Comparison of ENCODE assay signal across 25 cellular contexts in genomic region chr13:39321578-39321977, GRCh38.
DNase-seq lines count a peak whose midpoint lies in the region; ATAC-seq and TF ChIP-seq lines count a peak whose summit lies in the region.
"Had no signal": no experiment of that assay in that cellular context is flagged by ENCODE, and none has a peak within 500 bp of the region (broad histone marks: within the 10 kb centered on the region; RNA-seq: fewer than 3 reads in every experiment).

No MANE protein-coding gene starts in this region.

- H3K9me3 Mint-ChIP-seq in MCF 10A (ENCODE audit: unreplicated experiment): no peaks in the 10 kb centered on the region
- H3K9me3 Mint-ChIP-seq in activated CD4-positive, alpha-beta T cell treated with anti-CD3 and anti-CD28 coated beads, Interleukin-2, amount 10 ng/mL, durations not matched to agents 7 days and 5 days: peaks cover 4% of the 10 kb centered on the region
- H3K9me3 Mint-ChIP-seq: T-cell had no signal

- no peak overlapping the region for H3K27ac ChIP-seq in breast epithelium
- no peak overlapping the region for H3K27ac ChIP-seq in lung (ENCODE audit: low read depth in 1 of 2, low read length in 1 of 2)
- H3K27ac ChIP-seq: BLaER1, prostate gland, spleen had no signal

- H3K27me3 Mint-ChIP-seq in MCF 10A (ENCODE audit: insufficient read depth, unreplicated experiment): peaks cover 11% of the 10 kb centered on the region
- peaks cover 3% of the 10 kb centered on the region for H3K27me3 Mint-ChIP-seq in activated CD4-positive, alpha-beta T cell treated with anti-CD3 and anti-CD28 coated beads, Interleukin-2, amount 10 ng/mL, durations not matched to agents 7 days and 5 days

- CTCF ChIA-PET in MCF 10A (lab: Yijun Ruan, JAX): no interaction called here
- CTCF ChIA-PET in activated CD4-positive, alpha-beta T cell treated with anti-CD3 and anti-CD28 coated beads, Interleukin-2, amount 10 ng/mL, durations not matched to agents 7 days and 5 days (lab: Charles Lee): interaction anchor here (1.0 kb wide), 1 partner anchor 16 kb away, joined by 3 read pairs; no protein-coding TSS in a partner anchor

- ATAC-seq in lung (ENCODE audit: insufficient read depth, low FRiP score): peak; percentile 47
- ATAC-seq: activated CD8-positive, alpha-beta memory T cell treated with anti-CD3 and anti-CD28 coated beads, Interleukin-2, amount 10 ng/mL, durations not matched to agents 7 days and 5 days; activated T-helper 17 cell treated with anti-CD3 and anti-CD28 coated beads, Interleukin-2, amount 50 U/mL, for 72 hours; HCT116; mucosa of descending colon; T-cell had no signal

- TF ChIP-seq POLR2A in breast epithelium (IDR thresholded peaks at IDR 0.05): no peak

- H3K4me1 Mint-ChIP-seq in MCF 10A (ENCODE audit: insufficient read depth, unreplicated experiment): no peaks in the 10 kb centered on the region
- H3K4me1 Mint-ChIP-seq in activated CD4-positive, alpha-beta T cell treated with anti-CD3 and anti-CD28 coated beads, Interleukin-2, amount 10 ng/mL, durations not matched to agents 7 days and 5 days: no peaks in the 10 kb centered on the region
- H3K4me1 Mint-ChIP-seq: activated CD8-positive, alpha-beta memory T cell treated with anti-CD3 and anti-CD28 coated beads, Interleukin-2, amount 10 ng/mL, durations not matched to agents 7 days and 5 days; activated naive CD8-positive, alpha-beta T cell treated with anti-CD3 and anti-CD28 coated beads, Interleukin-2, amount 10 ng/mL, durations not matched to agents 7 days and 5 days; activated T-helper 17 cell treated with anti-CD3 and anti-CD28 coated beads, Interleukin-2, amount 50 U/mL, for 72 hours; T-cell had no signal

- DNase-seq in MCF 10A (ENCODE audit: unreplicated experiment) (peak; percentile 57), breast epithelium (ENCODE audit: low spot score in 2 of 2) (no peak), fibroblast of the conjunctiva (ENCODE audit: low read depth) (peak; percentile 33), lung (ENCODE audit: low spot score) (no peak), NCI-H2081 (lab: John Stamatoyannopoulos, UW) (no peak), NCI-H748 treated with DMSO at 0.1 percent for 48 hours (lab: John Stamatoyannopoulos, UW) (no peak), NCI-H446 treated with DMSO at 0.1 percent for 48 hours (lab: John Stamatoyannopoulos, UW) (no peak)
- no peak for DNase-seq in activated CD4-positive, alpha-beta T cell treated with anti-CD3 and anti-CD28 coated beads, Interleukin-2, amount 10 ng/mL, durations not matched to agents 7 days and 5 days
- DNase-seq: activated CD4-positive, alpha-beta T cell treated with anti-CD3 and anti-CD28 coated beads for 4 hours; activated CD8-positive, alpha-beta memory T cell treated with anti-CD3 and anti-CD28 coated beads, Interleukin-2, amount 10 ng/mL, durations not matched to agents 7 days and 5 days; activated naive CD8-positive, alpha-beta T cell treated with anti-CD3 and anti-CD28 coated beads, Interleukin-2, amount 10 ng/mL, durations not matched to agents 7 days and 5 days; Calu3; dermis blood vessel endothelial cell; EL; Karpas-422; mucosa of descending colon; NCI-H1092 treated with DMSO at 0.1 percent for 48 hours; SHP77 treated with DMSO at 0.1 percent for 48 hours; spleen; stimulated activated CD4-positive, alpha-beta T cell treated with anti-CD3 and anti-CD28 coated beads, Interleukin-4, amount 100 ng/mL, for 24 hours; T-cell had no signal

- H3K27ac Mint-ChIP-seq in MCF 10A (ENCODE audit: low read depth, unreplicated experiment): no peak overlapping the region
- no peak overlapping the region for H3K27ac Mint-ChIP-seq in activated CD4-positive, alpha-beta T cell treated with anti-CD3 and anti-CD28 coated beads, Interleukin-2, amount 10 ng/mL, durations not matched to agents 7 days and 5 days
- H3K27ac Mint-ChIP-seq: activated CD8-positive, alpha-beta memory T cell treated with anti-CD3 and anti-CD28 coated beads, Interleukin-2, amount 10 ng/mL, durations not matched to agents 7 days and 5 days; activated naive CD8-positive, alpha-beta T cell treated with anti-CD3 and anti-CD28 coated beads, Interleukin-2, amount 10 ng/mL, durations not matched to agents 7 days and 5 days; activated T-helper 17 cell treated with anti-CD3 and anti-CD28 coated beads, Interleukin-2, amount 50 U/mL, for 72 hours; T-cell had no signal

- no peak overlapping the region for H3K4me3 ChIP-seq in breast epithelium
- H3K4me3 ChIP-seq in lung: no peak overlapping the region
- H3K4me3 ChIP-seq: BLaER1, mucosa of descending colon, prostate gland, spleen had no signal

- H3K36me3 Mint-ChIP-seq in MCF 10A (ENCODE audit: insufficient read depth, unreplicated experiment): no peaks in the 10 kb centered on the region
- no peaks in the 10 kb centered on the region for H3K36me3 Mint-ChIP-seq in activated CD4-positive, alpha-beta T cell treated with anti-CD3 and anti-CD28 coated beads, Interleukin-2, amount 10 ng/mL, durations not matched to agents 7 days and 5 days (ENCODE audit: low read depth)
- H3K36me3 Mint-ChIP-seq: activated CD8-positive, alpha-beta memory T cell treated with anti-CD3 and anti-CD28 coated beads, Interleukin-2, amount 10 ng/mL, durations not matched to agents 7 days and 5 days; activated naive CD8-positive, alpha-beta T cell treated with anti-CD3 and anti-CD28 coated beads, Interleukin-2, amount 10 ng/mL, durations not matched to agents 7 days and 5 days; T-cell had no signal

- H3K4me1 ChIP-seq in breast epithelium: peaks cover 0 to 4% of the 10 kb centered on the region in 2 donors
- peaks cover 4 to 13% of the 10 kb centered on the region in 2 donors for H3K4me1 ChIP-seq in lung (ENCODE audit: control insufficient read depth in 2 of 2, insufficient read depth in 2 of 2, low read length in 2 of 2)
- H3K4me1 ChIP-seq: BLaER1, prostate gland had no signal

- H3K36me3 ChIP-seq in breast epithelium: no peaks in the 10 kb centered on the region
- H3K36me3 ChIP-seq in lung (ENCODE audit: control insufficient read depth in 2 of 2, insufficient read depth in 2 of 2, low read length in 2 of 2): no peaks in the 10 kb centered on the region
- H3K36me3 ChIP-seq: BLaER1, prostate gland, spleen had no signal

- intact Hi-C loops in MCF 10A (cut with micrococcal nuclease) (no loop called here), breast epithelium (cut with DNase I; ENCODE audit: low total_unique reads) (no loop called here)

- BruUV-seq in MCF 10A (replicated peaks; lab: Mats Ljungman, UMichigan): no TSS peak

- H3K9me3 ChIP-seq in breast epithelium: no peaks in the 10 kb centered on the region
- peaks cover 0 to 3% of the 10 kb centered on the region in 2 donors for H3K9me3 ChIP-seq in lung (ENCODE audit: control insufficient read depth in 2 of 2, insufficient read depth in 1 of 2, low read length in 1 of 2)
- H3K9me3 ChIP-seq: BLaER1, mucosa of descending colon, prostate gland, spleen had no signal

- TF ChIP-seq CTCF in MCF 10A (IDR thresholded peaks at IDR 0.05; ENCODE audit: unreplicated experiment): no peak
- TF ChIP-seq CTCF in breast epithelium (IDR thresholded peaks at IDR 0.05): no peak
- TF ChIP-seq CTCF in lung (IDR thresholded peaks at IDR 0.05; ENCODE audit: control extremely low read depth, extremely low read depth): no peak

- H3K27me3 ChIP-seq in breast epithelium: no peaks in the 10 kb centered on the region
- no peaks in the 10 kb centered on the region for H3K27me3 ChIP-seq in lung (ENCODE audit: control insufficient read depth, insufficient read depth)
- H3K27me3 ChIP-seq: BLaER1, spleen had no signal

- WGBS in lung, 2 donors: 57 to 68% methylated on average over 1 of the region's 1 CpG

- H3K4me3 Mint-ChIP-seq in MCF 10A (ENCODE audit: unreplicated experiment): no peak overlapping the region
- H3K4me3 Mint-ChIP-seq in activated CD4-positive, alpha-beta T cell treated with anti-CD3 and anti-CD28 coated beads, Interleukin-2, amount 10 ng/mL, durations not matched to agents 7 days and 5 days: no peak overlapping the region
- H3K4me3 Mint-ChIP-seq: activated CD8-positive, alpha-beta memory T cell treated with anti-CD3 and anti-CD28 coated beads, Interleukin-2, amount 10 ng/mL, durations not matched to agents 7 days and 5 days; activated naive CD8-positive, alpha-beta T cell treated with anti-CD3 and anti-CD28 coated beads, Interleukin-2, amount 10 ng/mL, durations not matched to agents 7 days and 5 days; activated T-helper 17 cell treated with anti-CD3 and anti-CD28 coated beads, Interleukin-2, amount 50 U/mL, for 72 hours; T-cell had no signal

- POLR2A ChIA-PET in MCF 10A (lab: Yijun Ruan, JAX): interaction anchor here (0.7 to 0.9 kb wide), 2 partner anchors 19 to 32 kb away, joined by 3 read pairs; no protein-coding TSS in a partner anchor
- POLR2A ChIA-PET in activated CD4-positive, alpha-beta T cell treated with anti-CD3 and anti-CD28 coated beads, Interleukin-2, amount 10 ng/mL, durations not matched to agents 7 days and 5 days (lab: Charles Lee): no interaction called here

Comparison
In these comparisons a context has a peak if more than half of its experiments do, and no peak if none do; other contexts are left out.
1. DNase-seq: peak in MCF 10A (single experiment) and fibroblast of the conjunctiva (single experiment); none in breast epithelium (0 of 2), lung (single experiment), NCI-H2081 (0 of 2), NCI-H748 treated with DMSO at 0.1 percent for 48 hours (single experiment), activated CD4-positive, alpha-beta T cell treated with anti-CD3 and anti-CD28 coated beads, Interleukin-2, amount 10 ng/mL, durations not matched to agents 7 days and 5 days (single experiment) and NCI-H446 treated with DMSO at 0.1 percent for 48 hours (single experiment).